ENCODE assay signal across 9 cellular contexts in the genomic region with DNA sequence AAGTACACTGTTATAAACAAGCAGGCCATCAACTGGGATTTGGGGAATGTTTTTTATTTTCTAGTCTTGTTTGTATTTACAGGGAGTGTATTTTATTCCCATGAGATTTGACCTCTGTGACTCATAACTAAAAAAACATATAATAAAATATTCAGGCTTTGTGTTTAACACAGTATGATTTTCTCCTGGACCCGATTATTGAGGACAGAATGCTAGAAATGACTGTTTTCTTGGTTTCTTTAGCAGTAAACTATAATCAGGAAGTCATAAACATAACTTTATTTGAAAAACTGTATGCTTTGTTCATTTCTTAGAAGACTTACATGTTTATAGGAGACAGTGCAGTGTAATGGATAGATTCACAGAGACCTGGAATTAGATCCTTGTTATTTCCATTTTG. TPM values are rescaled to one million over a fixed set of nuclear protein-coding genes. Genes with fewer than 3 reads are reported as not detected.
DNase-seq lines count a peak whose midpoint lies in the region; ATAC-seq, FAIRE-seq and TF ChIP-seq lines count a peak whose summit lies in the region.
"Had no signal": no experiment of that assay in that cellular context is flagged by ENCODE, and none has a peak within 500 bp of the region (broad histone marks: within the 10 kb centered on the region; RNA-seq: fewer than 3 reads in every experiment).

No MANE protein-coding gene starts in this region.

- H3K9me3 ChIP-seq in liver (ENCODE audit: control insufficient read depth in 4 of 4, low read length in 3 of 4) (no peaks in the 10 kb centered on the region), spleen (peaks cover 0 to 5% (median 0%) of the 10 kb centered on the region in 8 donors)

- peak overlapping the region; percentile 98 for H3K4me3 Mint-ChIP-seq in activated T-helper 1 cell treated with anti-CD3 and anti-CD28 coated beads, Interleukin-12 subunit alpha, Interleukin-12 subunit beta, Interleukin-2, Interleukin-4 antibody, amounts not matched to agents 30 ng/mL and 10 ng/mL and 1 ng/mL, durations not matched to agents 14 hours and 24 hours and 36 hours

- H3K4me1 ChIP-seq in liver (ENCODE audit: control insufficient read depth in 4 of 4, insufficient read depth in 4 of 4, low read length in 3 of 4) (peaks cover 5 to 57% (median 39%) of the 10 kb centered on the region in 4 donors), spleen (peaks cover 34 to 83% (median 64%) of the 10 kb centered on the region in 6 donors)

- 53% methylated on average over 1 of the region's 1 CpG for WGBS in liver
- WGBS in spleen, 5 donors = 43 to 71% (median 64%) methylated on average over 1 of the region's 1 CpG

- intact Hi-C loops in activated T-helper 1 cell treated with anti-CD3 and anti-CD28 coated beads, Interleukin-12 subunit alpha, Interleukin-12 subunit beta, Interleukin-2, Interleukin-4 antibody, amounts not matched to agents 30 ng/mL and 10 ng/mL and 1 ng/mL, durations not matched to agents 14 hours and 24 hours and 36 hours (cut with micrococcal nuclease) = loop anchor here (10.0 kb wide), 1 partner anchor 1472 kb away; no protein-coding TSS in a partner anchor
- intact Hi-C loops in spleen (cut with DNase I; ENCODE audit: low total_unique reads) = no loop called here

- H3K36me3 ChIP-seq in liver (ENCODE audit: control insufficient read depth in 4 of 4, insufficient read depth in 3 of 4, low read depth in 1 of 4, low read length in 3 of 4) (peaks cover 0 to 13% (median 9%) of the 10 kb centered on the region in 4 donors), spleen (peaks cover 0 to 33% (median 22%) of the 10 kb centered on the region in 6 donors)

- H3K27me3 Mint-ChIP-seq in activated T-helper 1 cell treated with anti-CD3 and anti-CD28 coated beads, Interleukin-12 subunit alpha, Interleukin-12 subunit beta, Interleukin-2, Interleukin-4 antibody, amounts not matched to agents 30 ng/mL and 10 ng/mL and 1 ng/mL, durations not matched to agents 14 hours and 24 hours and 36 hours (ENCODE audit: insufficient read depth) = no peaks in the 10 kb centered on the region

- peaks cover 27% of the 10 kb centered on the region for H3K36me3 Mint-ChIP-seq in activated T-helper 1 cell treated with anti-CD3 and anti-CD28 coated beads, Interleukin-12 subunit alpha, Interleukin-12 subunit beta, Interleukin-2, Interleukin-4 antibody, amounts not matched to agents 30 ng/mL and 10 ng/mL and 1 ng/mL, durations not matched to agents 14 hours and 24 hours and 36 hours (ENCODE audit: low read depth)

- FAIRE-seq in GM19239 (lab: Jason Lieb, UNC) = peak; percentile 48

- H3K27ac ChIP-seq in 22Rv1 = peak overlapping the region; percentile 87
- peak overlapping the region; percentile 85 to 96 for H3K27ac ChIP-seq in liver (ENCODE audit: low read depth in 1 of 2, low read length in 2 of 2)
- peak overlapping the region in 3 of 8 donors; percentile 8 to 96 (median 26) for H3K27ac ChIP-seq in spleen

- no peak for TF ChIP-seq POLR2A in spleen (IDR thresholded peaks at IDR 0.05)

- TF ChIP-seq CTCF in 22Rv1 (IDR thresholded peaks at IDR 0.05) (no peak), liver (IDR thresholded peaks at IDR 0.05; ENCODE audit: low read depth, low read length, missing input control) (no peak), spleen (IDR thresholded peaks at IDR 0.05 in 8 of 11, conservative IDR thresholded peaks at IDR 0.05 in 3 of 11) (no peak)

- peak overlapping the region in 1 of 2 donors; percentile 99 for H3K9ac ChIP-seq in liver (ENCODE audit: low read depth in 1 of 2, low read length in 2 of 2)

- no peak overlapping the region for H3K27ac Mint-ChIP-seq in activated T-helper 1 cell treated with anti-CD3 and anti-CD28 coated beads, Interleukin-12 subunit alpha, Interleukin-12 subunit beta, Interleukin-2, Interleukin-4 antibody, amounts not matched to agents 30 ng/mL and 10 ng/mL and 1 ng/mL, durations not matched to agents 14 hours and 24 hours and 36 hours

- no peak for ATAC-seq in HG03432 (IDR thresholded peaks at IDR 0.05; ENCODE audit: unreplicated experiment)
- ATAC-seq in GM18870 (IDR thresholded peaks at IDR 0.05; ENCODE audit: unreplicated experiment) = no peak
- ATAC-seq in GM18909 (IDR thresholded peaks at IDR 0.05; ENCODE audit: poor library complexity, unreplicated experiment) = no peak

- peaks cover 7% of the 10 kb centered on the region for H3K9me3 Mint-ChIP-seq in activated T-helper 1 cell treated with anti-CD3 and anti-CD28 coated beads, Interleukin-12 subunit alpha, Interleukin-12 subunit beta, Interleukin-2, Interleukin-4 antibody, amounts not matched to agents 30 ng/mL and 10 ng/mL and 1 ng/mL, durations not matched to agents 14 hours and 24 hours and 36 hours

- DNase-seq in GM19239 (ENCODE audit: insufficient read length, low spot score) = no peak
- DNase-seq in activated T-helper 1 cell treated with anti-CD3 and anti-CD28 coated beads, Interleukin-12 subunit alpha, Interleukin-12 subunit beta, Interleukin-2, Interleukin-4 antibody, amounts not matched to agents 30 ng/mL and 10 ng/mL and 1 ng/mL, durations not matched to agents 14 hours and 24 hours and 36 hours (ENCODE audit: low spot score) = no peak
- no peak for DNase-seq in spleen
- DNase-seq: activated naive CD4-positive, alpha-beta T cell treated with anti-CD3 and anti-CD28 coated beads, Interleukin-2, amount 50 U/mL, for 16 hours had no signal

- no peak for TF ChIP-seq RAD21 in liver (IDR thresholded peaks at IDR 0.05)

- H3K4me3 ChIP-seq in liver (ENCODE audit: low read depth in 1 of 3, low read length in 3 of 3) = peak overlapping the region in 1 of 3 donors; percentile 82
- H3K4me3 ChIP-seq in spleen = peak overlapping the region in 2 of 8 donors; percentile 77 to 91

- peaks cover 47% of the 10 kb centered on the region for H3K4me1 Mint-ChIP-seq in activated T-helper 1 cell treated with anti-CD3 and anti-CD28 coated beads, Interleukin-12 subunit alpha, Interleukin-12 subunit beta, Interleukin-2, Interleukin-4 antibody, amounts not matched to agents 30 ng/mL and 10 ng/mL and 1 ng/mL, durations not matched to agents 14 hours and 24 hours and 36 hours (ENCODE audit: low read depth)

- H3K27me3 ChIP-seq in liver (ENCODE audit: control insufficient read depth in 4 of 4, insufficient read depth in 4 of 4, low read length in 3 of 4) = no peaks in the 10 kb centered on the region
- H3K27me3 ChIP-seq in spleen (replicated peaks in 1 of 7) = no peaks in the 10 kb centered on the region

TF ChIP-seq in liver, 16 proteins besides CTCF, POLR2A, EP300 and RAD21:
- no peak for TF ChIP-seq YY1 (IDR thresholded peaks at IDR 0.05)
- TF ChIP-seq RXRA (IDR thresholded peaks at IDR 0.05) = no peak
- no peak for TF ChIP-seq GABPA (IDR thresholded peaks at IDR 0.05 in 1 of 2, conservative IDR thresholded peaks at IDR 0.05 in 1 of 2)
- no peak for TF ChIP-seq JUND (IDR thresholded peaks at IDR 0.05)
- TF ChIP-seq HNF4G (IDR thresholded peaks at IDR 0.05) = no peak
- no peak for TF ChIP-seq TAF1 (conservative IDR thresholded peaks at IDR 0.05)
- TF ChIP-seq, protein P1, sequence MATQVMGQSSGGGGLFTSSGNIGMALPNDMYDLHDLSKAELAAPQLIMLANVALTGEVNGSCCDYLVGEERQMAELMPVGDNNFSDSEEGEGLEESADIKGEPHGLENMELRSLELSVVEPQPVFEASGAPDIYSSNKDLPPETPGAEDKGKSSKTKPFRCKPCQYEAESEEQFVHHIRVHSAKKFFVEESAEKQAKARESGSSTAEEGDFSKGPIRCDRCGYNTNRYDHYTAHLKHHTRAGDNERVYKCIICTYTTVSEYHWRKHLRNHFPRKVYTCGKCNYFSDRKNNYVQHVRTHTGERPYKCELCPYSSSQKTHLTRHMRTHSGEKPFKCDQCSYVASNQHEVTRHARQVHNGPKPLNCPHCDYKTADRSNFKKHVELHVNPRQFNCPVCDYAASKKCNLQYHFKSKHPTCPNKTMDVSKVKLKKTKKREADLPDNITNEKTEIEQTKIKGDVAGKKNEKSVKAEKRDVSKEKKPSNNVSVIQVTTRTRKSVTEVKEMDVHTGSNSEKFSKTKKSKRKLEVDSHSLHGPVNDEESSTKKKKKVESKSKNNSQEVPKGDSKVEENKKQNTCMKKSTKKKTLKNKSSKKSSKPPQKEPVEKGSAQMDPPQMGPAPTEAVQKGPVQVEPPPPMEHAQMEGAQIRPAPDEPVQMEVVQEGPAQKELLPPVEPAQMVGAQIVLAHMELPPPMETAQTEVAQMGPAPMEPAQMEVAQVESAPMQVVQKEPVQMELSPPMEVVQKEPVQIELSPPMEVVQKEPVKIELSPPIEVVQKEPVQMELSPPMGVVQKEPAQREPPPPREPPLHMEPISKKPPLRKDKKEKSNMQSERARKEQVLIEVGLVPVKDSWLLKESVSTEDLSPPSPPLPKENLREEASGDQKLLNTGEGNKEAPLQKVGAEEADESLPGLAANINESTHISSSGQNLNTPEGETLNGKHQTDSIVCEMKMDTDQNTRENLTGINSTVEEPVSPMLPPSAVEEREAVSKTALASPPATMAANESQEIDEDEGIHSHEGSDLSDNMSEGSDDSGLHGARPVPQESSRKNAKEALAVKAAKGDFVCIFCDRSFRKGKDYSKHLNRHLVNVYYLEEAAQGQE (IDR thresholded peaks at IDR 0.05) = no peak
- TF ChIP-seq NR2F2 (IDR thresholded peaks at IDR 0.05) = no peak
- TF ChIP-seq EGR1 (IDR thresholded peaks at IDR 0.05; ENCODE audit: low read depth in 2 of 2) = no peak
- no peak for TF ChIP-seq FOXA2 (IDR thresholded peaks at IDR 0.05)
- TF ChIP-seq, protein P2, sequence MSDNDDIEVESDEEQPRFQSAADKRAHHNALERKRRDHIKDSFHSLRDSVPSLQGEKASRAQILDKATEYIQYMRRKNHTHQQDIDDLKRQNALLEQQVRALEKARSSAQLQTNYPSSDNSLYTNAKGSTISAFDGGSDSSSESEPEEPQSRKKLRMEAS (IDR thresholded peaks at IDR 0.05) = no peak

RNA-seq across cellular contexts. Expression of a gene that starts 2.1 kb away (rescaled TPM):
- total RNA-seq in activated T-helper 1 cell treated with anti-CD3 and anti-CD28 coated beads, Interleukin-12 subunit alpha, Interleukin-12 subunit beta, Interleukin-2, Interleukin-4 antibody, amounts not matched to agents 30 ng/mL and 10 ng/mL and 1 ng/mL, durations not matched to agents 14 hours and 24 hours and 36 hours = 28.2 and 28.9 TPM in 2 replicates
- total RNA-seq in liver = 10 to 100 TPM in 1 of 2 donors, 1 to 10 TPM in 1; 9.3 to 14.2 TPM
- 1 to 10 TPM; 2.3 to 5.4 TPM for polyA plus RNA-seq in liver
- total RNA-seq in spleen = 10 to 100 TPM; 34.7 to 71.1 (median 50.9) TPM
- 1 to 10 TPM; 3.4 to 4.9 (median 4.2) TPM for polyA plus RNA-seq in spleen

RNA-seq across cellular contexts. Expression of a gene that starts 2.7 kb away (rescaled TPM):
- 14.4 and 16.0 TPM in 2 replicates for total RNA-seq in activated T-helper 1 cell treated with anti-CD3 and anti-CD28 coated beads, Interleukin-12 subunit alpha, Interleukin-12 subunit beta, Interleukin-2, Interleukin-4 antibody, amounts not matched to agents 30 ng/mL and 10 ng/mL and 1 ng/mL, durations not matched to agents 14 hours and 24 hours and 36 hours
- total RNA-seq in liver (10 to 100 TPM in 1 of 2 donors, 1 to 10 TPM in 1; 7.9 to 11.3 TPM), spleen (1 to 10 TPM; 5.2 to 8.3 (median 6.4) TPM)
- polyA plus RNA-seq in liver (1 to 10 TPM; 1.9 to 4.9 TPM), spleen (1 to 10 TPM; 2.1 to 3.4 (median 3.1) TPM)
